Comparison of ENCODE assay signal across 1 cellular context in genomic region chr17:4304417-4305027, GRCh38.
TF ChIP-seq lines count a peak whose summit lies in the region.

No MANE protein-coding gene starts in this region.

TF ChIP-seq in GM23338, 12 proteins besides CTCF, POLR2A, EP300 and RAD21 (continued from another document):
- TF ChIP-seq POLR2AphosphoS5 (IDR thresholded peaks at IDR 0.05; ENCODE audit: low read depth), result no peak
